ENCODE assay signal across 1 cellular context in the genomic region with DNA sequence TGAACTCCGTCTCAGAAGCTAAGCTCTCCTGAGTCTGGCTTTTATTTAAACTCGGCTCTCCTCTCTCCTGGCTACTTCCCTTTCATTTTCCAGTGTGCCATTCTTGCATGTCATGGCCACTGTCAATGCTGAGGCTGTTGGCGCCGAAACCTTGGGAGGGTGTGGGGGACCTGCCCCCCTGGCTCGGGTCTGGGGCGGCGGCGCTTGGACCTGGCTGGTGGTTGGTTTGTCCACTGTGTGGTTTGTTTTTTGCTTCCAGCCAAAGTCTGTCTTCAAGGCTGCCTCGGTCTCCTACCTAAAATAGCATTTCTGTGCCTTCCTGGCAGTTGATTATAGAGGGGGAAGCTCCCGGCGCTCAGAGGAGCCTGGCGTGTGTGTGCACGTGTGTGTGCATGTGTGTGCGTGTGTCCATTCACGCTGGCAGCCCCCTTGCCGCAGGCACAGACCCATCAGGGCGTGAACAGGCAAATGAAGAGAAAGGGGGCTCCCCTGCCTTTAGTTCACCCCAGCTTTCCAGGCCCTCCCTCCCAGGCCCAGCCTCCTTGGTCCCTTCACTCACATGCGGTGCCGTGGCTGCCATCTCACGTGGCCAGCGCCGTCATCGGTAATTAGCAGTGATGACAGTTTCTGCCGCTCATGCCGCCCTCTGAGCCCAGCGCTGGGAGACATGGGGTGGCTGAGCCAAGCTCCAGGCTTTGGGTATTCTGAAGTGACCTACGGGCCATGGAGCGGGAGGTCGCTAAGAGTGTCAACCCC.
TF ChIP-seq lines count a peak whose summit lies in the region.

No MANE protein-coding gene starts in this region.

TF ChIP-seq in GM12878, 131 proteins besides CTCF, POLR2A, EP300 and RAD21 (continued from another document and continues in another):
- TF ChIP-seq, protein P1, sequence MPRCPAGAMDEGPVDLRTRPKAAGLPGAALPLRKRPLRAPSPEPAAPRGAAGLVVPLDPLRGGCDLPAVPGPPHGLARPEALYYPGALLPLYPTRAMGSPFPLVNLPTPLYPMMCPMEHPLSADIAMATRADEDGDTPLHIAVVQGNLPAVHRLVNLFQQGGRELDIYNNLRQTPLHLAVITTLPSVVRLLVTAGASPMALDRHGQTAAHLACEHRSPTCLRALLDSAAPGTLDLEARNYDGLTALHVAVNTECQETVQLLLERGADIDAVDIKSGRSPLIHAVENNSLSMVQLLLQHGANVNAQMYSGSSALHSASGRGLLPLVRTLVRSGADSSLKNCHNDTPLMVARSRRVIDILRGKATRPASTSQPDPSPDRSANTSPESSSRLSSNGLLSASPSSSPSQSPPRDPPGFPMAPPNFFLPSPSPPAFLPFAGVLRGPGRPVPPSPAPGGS (IDR thresholded peaks at IDR 0.05; ENCODE audit: borderline replicate concordance, insufficient read depth, low read depth, low read length, poor library complexity, severe bottlenecking) = peak; percentile 35
- TF ChIP-seq ZSCAN29 (IDR thresholded peaks at IDR 0.05) = no peak
- TF ChIP-seq POU2F2 (IDR thresholded peaks at IDR 0.05; ENCODE audit: borderline replicate concordance, low read depth, low read length) = peak; percentile 87; the same call in 2 of the 3 replicates
- no peak for TF ChIP-seq ZNF384 (IDR thresholded peaks at IDR 0.05; ENCODE audit: borderline replicate concordance, low read depth, low read length)
- TF ChIP-seq, protein P2, sequence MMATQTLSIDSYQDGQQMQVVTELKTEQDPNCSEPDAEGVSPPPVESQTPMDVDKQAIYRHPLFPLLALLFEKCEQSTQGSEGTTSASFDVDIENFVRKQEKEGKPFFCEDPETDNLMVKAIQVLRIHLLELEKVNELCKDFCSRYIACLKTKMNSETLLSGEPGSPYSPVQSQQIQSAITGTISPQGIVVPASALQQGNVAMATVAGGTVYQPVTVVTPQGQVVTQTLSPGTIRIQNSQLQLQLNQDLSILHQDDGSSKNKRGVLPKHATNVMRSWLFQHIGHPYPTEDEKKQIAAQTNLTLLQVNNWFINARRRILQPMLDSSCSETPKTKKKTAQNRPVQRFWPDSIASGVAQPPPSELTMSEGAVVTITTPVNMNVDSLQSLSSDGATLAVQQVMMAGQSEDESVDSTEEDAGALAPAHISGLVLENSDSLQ (IDR thresholded peaks at IDR 0.05) = peak; percentile 94
- no peak for TF ChIP-seq EGR1 (IDR thresholded peaks at IDR 0.05; ENCODE audit: borderline replicate concordance in 1 of 2, low read depth in 2 of 2, low read length in 2 of 2)
- TF ChIP-seq, protein P3, sequence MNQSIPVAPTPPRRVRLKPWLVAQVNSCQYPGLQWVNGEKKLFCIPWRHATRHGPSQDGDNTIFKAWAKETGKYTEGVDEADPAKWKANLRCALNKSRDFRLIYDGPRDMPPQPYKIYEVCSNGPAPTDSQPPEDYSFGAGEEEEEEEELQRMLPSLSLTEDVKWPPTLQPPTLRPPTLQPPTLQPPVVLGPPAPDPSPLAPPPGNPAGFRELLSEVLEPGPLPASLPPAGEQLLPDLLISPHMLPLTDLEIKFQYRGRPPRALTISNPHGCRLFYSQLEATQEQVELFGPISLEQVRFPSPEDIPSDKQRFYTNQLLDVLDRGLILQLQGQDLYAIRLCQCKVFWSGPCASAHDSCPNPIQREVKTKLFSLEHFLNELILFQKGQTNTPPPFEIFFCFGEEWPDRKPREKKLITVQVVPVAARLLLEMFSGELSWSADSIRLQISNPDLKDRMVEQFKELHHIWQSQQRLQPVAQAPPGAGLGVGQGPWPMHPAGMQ (IDR thresholded peaks at IDR 0.05; ENCODE audit: borderline replicate concordance) = no peak
- TF ChIP-seq ZZZ3 (IDR thresholded peaks at IDR 0.05; ENCODE audit: control insufficient read depth, insufficient read length, low read depth) = no peak
- TF ChIP-seq SPI1 (IDR thresholded peaks at IDR 0.05; ENCODE audit: borderline replicate concordance, insufficient read depth, low read depth, low read length) = no peak
- TF ChIP-seq, protein P4, sequence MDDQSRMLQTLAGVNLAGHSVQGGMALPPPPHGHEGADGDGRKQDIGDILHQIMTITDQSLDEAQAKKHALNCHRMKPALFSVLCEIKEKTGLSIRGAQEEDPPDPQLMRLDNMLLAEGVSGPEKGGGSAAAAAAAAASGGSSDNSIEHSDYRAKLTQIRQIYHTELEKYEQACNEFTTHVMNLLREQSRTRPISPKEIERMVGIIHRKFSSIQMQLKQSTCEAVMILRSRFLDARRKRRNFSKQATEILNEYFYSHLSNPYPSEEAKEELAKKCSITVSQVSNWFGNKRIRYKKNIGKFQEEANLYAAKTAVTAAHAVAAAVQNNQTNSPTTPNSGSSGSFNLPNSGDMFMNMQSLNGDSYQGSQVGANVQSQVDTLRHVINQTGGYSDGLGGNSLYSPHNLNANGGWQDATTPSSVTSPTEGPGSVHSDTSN (IDR thresholded peaks at IDR 0.05; ENCODE audit: insufficient replicate concordance, low read depth, low read length) = peak; percentile 70
- TF ChIP-seq SREBF2 (IDR thresholded peaks at IDR 0.05; ENCODE audit: low read length) = no peak
- no peak for TF ChIP-seq TCF7 (IDR thresholded peaks at IDR 0.05; ENCODE audit: borderline replicate concordance)
- TF ChIP-seq CHD2 (IDR thresholded peaks at IDR 0.05; ENCODE audit: borderline replicate concordance, low read depth, low read length) = no peak
- TF ChIP-seq, protein P5, sequence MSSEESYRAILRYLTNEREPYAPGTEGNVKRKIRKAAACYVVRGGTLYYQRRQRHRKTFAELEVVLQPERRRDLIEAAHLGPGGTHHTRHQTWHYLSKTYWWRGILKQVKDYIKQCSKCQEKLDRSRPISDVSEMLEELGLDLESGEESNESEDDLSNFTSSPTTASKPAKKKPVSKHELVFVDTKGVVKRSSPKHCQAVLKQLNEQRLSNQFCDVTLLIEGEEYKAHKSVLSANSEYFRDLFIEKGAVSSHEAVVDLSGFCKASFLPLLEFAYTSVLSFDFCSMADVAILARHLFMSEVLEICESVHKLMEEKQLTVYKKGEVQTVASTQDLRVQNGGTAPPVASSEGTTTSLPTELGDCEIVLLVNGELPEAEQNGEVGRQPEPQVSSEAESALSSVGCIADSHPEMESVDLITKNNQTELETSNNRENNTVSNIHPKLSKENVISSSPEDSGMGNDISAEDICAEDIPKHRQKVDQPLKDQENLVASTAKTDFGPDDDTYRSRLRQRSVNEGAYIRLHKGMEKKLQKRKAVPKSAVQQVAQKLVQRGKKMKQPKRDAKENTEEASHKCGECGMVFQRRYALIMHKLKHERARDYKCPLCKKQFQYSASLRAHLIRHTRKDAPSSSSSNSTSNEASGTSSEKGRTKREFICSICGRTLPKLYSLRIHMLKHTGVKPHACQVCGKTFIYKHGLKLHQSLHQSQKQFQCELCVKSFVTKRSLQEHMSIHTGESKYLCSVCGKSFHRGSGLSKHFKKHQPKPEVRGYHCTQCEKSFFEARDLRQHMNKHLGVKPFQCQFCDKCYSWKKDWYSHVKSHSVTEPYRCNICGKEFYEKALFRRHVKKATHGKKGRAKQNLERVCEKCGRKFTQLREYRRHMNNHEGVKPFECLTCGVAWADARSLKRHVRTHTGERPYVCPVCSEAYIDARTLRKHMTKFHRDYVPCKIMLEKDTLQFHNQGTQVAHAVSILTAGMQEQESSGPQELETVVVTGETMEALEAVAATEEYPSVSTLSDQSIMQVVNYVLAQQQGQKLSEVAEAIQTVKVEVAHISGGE (CRISPR knock-in tag; IDR thresholded peaks at IDR 0.05) = no peak
- no peak for TF ChIP-seq FOS (IDR thresholded peaks at IDR 0.05; ENCODE audit: borderline replicate concordance, extremely low read depth, insufficient read length)
- TF ChIP-seq MEF2A (IDR thresholded peaks at IDR 0.05; ENCODE audit: insufficient read depth, low read depth, low read length) = no peak
- TF ChIP-seq NBN (IDR thresholded peaks at IDR 0.05) = peak; percentile 90
- TF ChIP-seq HDGF (IDR thresholded peaks at IDR 0.05) = peak; percentile 93
- TF ChIP-seq, protein P6, sequence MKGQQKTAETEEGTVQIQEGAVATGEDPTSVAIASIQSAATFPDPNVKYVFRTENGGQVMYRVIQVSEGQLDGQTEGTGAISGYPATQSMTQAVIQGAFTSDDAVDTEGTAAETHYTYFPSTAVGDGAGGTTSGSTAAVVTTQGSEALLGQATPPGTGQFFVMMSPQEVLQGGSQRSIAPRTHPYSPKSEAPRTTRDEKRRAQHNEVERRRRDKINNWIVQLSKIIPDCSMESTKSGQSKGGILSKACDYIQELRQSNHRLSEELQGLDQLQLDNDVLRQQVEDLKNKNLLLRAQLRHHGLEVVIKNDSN (IDR thresholded peaks at IDR 0.05; ENCODE audit: borderline replicate concordance, extremely low read length, insufficient read depth, low read depth, low read length) = peak; percentile 80
- TF ChIP-seq RUNX3 (IDR thresholded peaks at IDR 0.05; ENCODE audit: low read length) = peak; percentile 60
- TF ChIP-seq, protein P7, sequence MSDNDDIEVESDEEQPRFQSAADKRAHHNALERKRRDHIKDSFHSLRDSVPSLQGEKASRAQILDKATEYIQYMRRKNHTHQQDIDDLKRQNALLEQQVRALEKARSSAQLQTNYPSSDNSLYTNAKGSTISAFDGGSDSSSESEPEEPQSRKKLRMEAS (IDR thresholded peaks at IDR 0.05; ENCODE audit: low read depth, low read length) = peak; percentile 81
- no peak for TF ChIP-seq ZBED1 (IDR thresholded peaks at IDR 0.05; ENCODE audit: borderline replicate concordance)
- TF ChIP-seq WRNIP1 (IDR thresholded peaks at IDR 0.05; ENCODE audit: borderline replicate concordance, low read depth, low read length) = no peak
- TF ChIP-seq ZNF622 (IDR thresholded peaks at IDR 0.05) = no peak
- TF ChIP-seq SUZ12 (IDR thresholded peaks at IDR 0.05; ENCODE audit: unreplicated experiment) = no peak
- TF ChIP-seq, protein P8, sequence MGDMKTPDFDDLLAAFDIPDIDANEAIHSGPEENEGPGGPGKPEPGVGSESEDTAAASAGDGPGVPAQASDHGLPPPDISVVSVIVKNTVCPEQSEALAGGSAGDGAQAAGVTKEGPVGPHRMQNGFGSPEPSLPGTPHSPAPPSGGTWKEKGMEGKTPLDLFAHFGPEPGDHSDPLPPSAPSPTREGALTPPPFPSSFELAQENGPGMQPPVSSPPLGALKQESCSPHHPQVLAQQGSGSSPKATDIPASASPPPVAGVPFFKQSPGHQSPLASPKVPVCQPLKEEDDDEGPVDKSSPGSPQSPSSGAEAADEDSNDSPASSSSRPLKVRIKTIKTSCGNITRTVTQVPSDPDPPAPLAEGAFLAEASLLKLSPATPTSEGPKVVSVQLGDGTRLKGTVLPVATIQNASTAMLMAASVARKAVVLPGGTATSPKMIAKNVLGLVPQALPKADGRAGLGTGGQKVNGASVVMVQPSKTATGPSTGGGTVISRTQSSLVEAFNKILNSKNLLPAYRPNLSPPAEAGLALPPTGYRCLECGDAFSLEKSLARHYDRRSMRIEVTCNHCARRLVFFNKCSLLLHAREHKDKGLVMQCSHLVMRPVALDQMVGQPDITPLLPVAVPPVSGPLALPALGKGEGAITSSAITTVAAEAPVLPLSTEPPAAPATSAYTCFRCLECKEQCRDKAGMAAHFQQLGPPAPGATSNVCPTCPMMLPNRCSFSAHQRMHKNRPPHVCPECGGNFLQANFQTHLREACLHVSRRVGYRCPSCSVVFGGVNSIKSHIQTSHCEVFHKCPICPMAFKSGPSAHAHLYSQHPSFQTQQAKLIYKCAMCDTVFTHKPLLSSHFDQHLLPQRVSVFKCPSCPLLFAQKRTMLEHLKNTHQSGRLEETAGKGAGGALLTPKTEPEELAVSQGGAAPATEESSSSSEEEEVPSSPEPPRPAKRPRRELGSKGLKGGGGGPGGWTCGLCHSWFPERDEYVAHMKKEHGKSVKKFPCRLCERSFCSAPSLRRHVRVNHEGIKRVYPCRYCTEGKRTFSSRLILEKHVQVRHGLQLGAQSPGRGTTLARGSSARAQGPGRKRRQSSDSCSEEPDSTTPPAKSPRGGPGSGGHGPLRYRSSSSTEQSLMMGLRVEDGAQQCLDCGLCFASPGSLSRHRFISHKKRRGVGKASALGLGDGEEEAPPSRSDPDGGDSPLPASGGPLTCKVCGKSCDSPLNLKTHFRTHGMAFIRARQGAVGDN (IDR thresholded peaks at IDR 0.05) = peak; percentile 84
- TF ChIP-seq, protein P9, sequence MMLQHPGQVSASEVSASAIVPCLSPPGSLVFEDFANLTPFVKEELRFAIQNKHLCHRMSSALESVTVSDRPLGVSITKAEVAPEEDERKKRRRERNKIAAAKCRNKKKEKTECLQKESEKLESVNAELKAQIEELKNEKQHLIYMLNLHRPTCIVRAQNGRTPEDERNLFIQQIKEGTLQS (IDR thresholded peaks at IDR 0.05; ENCODE audit: borderline replicate concordance, extremely low read depth, low read depth, low read length) = no peak
- no peak for TF ChIP-seq FOXM1 (IDR thresholded peaks at IDR 0.05; ENCODE audit: low read depth, low read length)
- TF ChIP-seq TARDBP (IDR thresholded peaks at IDR 0.05; ENCODE audit: borderline replicate concordance) = no peak; the same call in 1 of the 2 replicates
- TF ChIP-seq CHD1 (IDR thresholded peaks at IDR 0.05; ENCODE audit: low read depth, low read length) = no peak
- no peak for TF ChIP-seq HDAC2 (IDR thresholded peaks at IDR 0.05)
- TF ChIP-seq FOXK2 (IDR thresholded peaks at IDR 0.05) = peak; percentile 65; the same call in 1 of the 2 replicates
- 0 out of 2 replicates have a peak, but pooled peaks have one; percentile 53 for TF ChIP-seq NR2F1 (conservative IDR thresholded peaks at IDR 0.05)
- peak; percentile 67; the same call in 1 of the 2 replicates for TF ChIP-seq DPF2 (IDR thresholded peaks at IDR 0.05)
- TF ChIP-seq, protein P10, sequence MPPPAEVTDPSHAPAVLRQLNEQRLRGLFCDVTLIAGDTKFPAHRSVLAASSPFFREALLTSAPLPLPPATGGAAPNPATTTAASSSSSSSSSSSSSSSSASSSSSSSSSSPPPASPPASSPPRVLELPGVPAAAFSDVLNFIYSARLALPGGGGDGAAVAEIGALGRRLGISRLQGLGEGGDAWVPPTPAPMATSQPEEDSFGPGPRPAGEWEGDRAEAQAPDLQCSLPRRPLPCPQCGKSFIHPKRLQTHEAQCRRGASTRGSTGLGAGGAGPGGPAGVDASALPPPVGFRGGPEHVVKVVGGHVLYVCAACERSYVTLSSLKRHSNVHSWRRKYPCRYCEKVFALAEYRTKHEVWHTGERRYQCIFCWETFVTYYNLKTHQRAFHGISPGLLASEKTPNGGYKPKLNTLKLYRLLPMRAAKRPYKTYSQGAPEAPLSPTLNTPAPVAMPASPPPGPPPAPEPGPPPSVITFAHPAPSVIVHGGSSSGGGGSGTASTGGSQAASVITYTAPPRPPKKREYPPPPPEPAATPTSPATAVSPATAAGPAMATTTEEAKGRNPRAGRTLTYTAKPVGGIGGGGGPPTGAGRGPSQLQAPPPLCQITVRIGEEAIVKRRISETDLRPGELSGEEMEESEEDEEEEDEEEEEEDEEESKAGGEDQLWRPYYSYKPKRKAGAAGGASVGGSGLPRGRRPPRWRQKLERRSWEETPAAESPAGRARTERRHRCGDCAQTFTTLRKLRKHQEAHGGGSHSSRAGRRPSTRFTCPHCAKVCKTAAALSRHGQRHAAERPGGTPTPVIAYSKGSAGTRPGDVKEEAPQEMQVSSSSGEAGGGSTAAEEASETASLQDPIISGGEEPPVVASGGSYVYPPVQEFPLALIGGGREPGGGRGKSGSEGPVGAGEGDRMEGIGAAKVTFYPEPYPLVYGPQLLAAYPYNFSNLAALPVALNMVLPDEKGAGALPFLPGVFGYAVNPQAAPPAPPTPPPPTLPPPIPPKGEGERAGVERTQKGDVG (CRISPR knock-in tag; IDR thresholded peaks at IDR 0.05) = no peak
- TF ChIP-seq CBX3 (IDR thresholded peaks at IDR 0.05; ENCODE audit: borderline replicate concordance, low read depth) = no peak
- TF ChIP-seq NR2C2 (IDR thresholded peaks at IDR 0.05; ENCODE audit: borderline replicate concordance, control insufficient read depth, insufficient read length, low read depth) = no peak
- TF ChIP-seq BRCA1 (IDR thresholded peaks at IDR 0.05; ENCODE audit: low read depth, low read length) = no peak
- TF ChIP-seq MXI1 (IDR thresholded peaks at IDR 0.05; ENCODE audit: low read depth, low read length) = peak; percentile 88
